In genomic region chr20:57330998-57331397, GRCh38 we compare ENCODE assay signal across 23 cellular contexts. TPM values are rescaled to one million over a fixed set of nuclear protein-coding genes. Genes with fewer than 3 reads are reported as not detected.
DNase-seq lines count a peak whose midpoint lies in the region; ATAC-seq and TF ChIP-seq lines count a peak whose summit lies in the region.
"Had no signal": no experiment of that assay in that cellular context is flagged by ENCODE, and none has a peak within 500 bp of the region (broad histone marks: within the 10 kb centered on the region; RNA-seq: fewer than 3 reads in every experiment).

No MANE protein-coding gene starts in this region.

- H2AFZ ChIP-seq in OCI-LY1 (ENCODE audit: low read length) = no peak overlapping the region; the same call in 1 of the 2 replicates

- no peaks in the 10 kb centered on the region for H3K9me3 ChIP-seq in OCI-LY1 (ENCODE audit: low read length)
- H3K9me3 ChIP-seq: esophagus muscularis mucosa, Peyer's patch had no signal

- peaks cover 66% of the 10 kb centered on the region for H3K4me1 ChIP-seq in OCI-LY1 (ENCODE audit: insufficient read depth, low read length, severe bottlenecking)

- peak overlapping the region; percentile 100 for H3K27ac ChIP-seq in OCI-LY1 (ENCODE audit: low read depth, low read length, poor library complexity, severe bottlenecking)
- H3K27ac ChIP-seq: 22Rv1, esophagus muscularis mucosa, Peyer's patch, SK-N-MC, VCaP had no signal

- no peaks in the 10 kb centered on the region for H3K79me2 ChIP-seq in OCI-LY1 (ENCODE audit: insufficient read depth, low read length)

- DNase-seq in SIG-M5 treated with dmso at 0.1 percent for 504 hours (lab: John Stamatoyannopoulos, UW; ENCODE audit: unreplicated experiment) = peak; percentile 60
- no peak for DNase-seq in SIG-M5 (lab: John Stamatoyannopoulos, UW)
- DNase-seq in foreskin melanocyte = peak; percentile 71
- DNase-seq in superior temporal gyrus (ENCODE audit: extremely low spot score) = peak; percentile 74
- no peak for DNase-seq in H7
- no peak for DNase-seq in Kasumi-1 (lab: John Stamatoyannopoulos, UW)
- DNase-seq: activated gamma-delta T cell treated with Interleukin-2 at 50 U/mL for 16 hours, HFFc6, immature natural killer cell, NCI-H1930, NCI-H226, Peyer's patch, retina had no signal

- H3K27me3 ChIP-seq in OCI-LY1 (ENCODE audit: insufficient read depth, low read length) = no peaks in the 10 kb centered on the region
- peaks cover 2% of the 10 kb centered on the region; the same call in 1 of the 2 replicates for H3K27me3 ChIP-seq in H7 (ENCODE audit: control insufficient read depth, insufficient read depth, low read length)
- H3K27me3 ChIP-seq: Peyer's patch had no signal

- no peak for ATAC-seq in HG02970 (IDR thresholded peaks at IDR 0.05; ENCODE audit: low FRiP score, unreplicated experiment)

- TF ChIP-seq CTCF in OCI-LY1 (IDR thresholded peaks at IDR 0.05; ENCODE audit: low read length) = no peak; the same call in 1 of the 2 replicates

- H3F3A ChIP-seq in OCI-LY1 (ENCODE audit: insufficient read depth, low read length) = peaks cover 11% of the 10 kb centered on the region; the same call in 1 of the 2 replicates

- H3K4me3 ChIP-seq in OCI-LY1 (ENCODE audit: low read depth, low read length, poor library complexity, severe bottlenecking) = no peak overlapping the region
- no peak overlapping the region for H3K4me3 ChIP-seq in H7 (ENCODE audit: insufficient read depth, low read depth, low read length)
- H3K4me3 ChIP-seq: esophagus muscularis mucosa, Peyer's patch, SK-N-MC had no signal

- H3K36me3 ChIP-seq in OCI-LY1 (ENCODE audit: insufficient read depth, low read length) (no peaks in the 10 kb centered on the region), H7 (replicated peaks; ENCODE audit: control insufficient read depth, insufficient read depth, low read length) (no peaks in the 10 kb centered on the region)
- H3K36me3 ChIP-seq: esophagus muscularis mucosa, Peyer's patch had no signal

- H3K9me2 ChIP-seq in OCI-LY1 (ENCODE audit: low read depth, low read length) = no peaks in the 10 kb centered on the region

- H3K9ac ChIP-seq in OCI-LY1 (ENCODE audit: low read length) = peak overlapping the region; percentile 14; the same call in 1 of the 2 replicates

- peak overlapping the region; percentile 35 for H3K4me2 ChIP-seq in OCI-LY1 (ENCODE audit: low read length)

- no peaks in the 10 kb centered on the region for H4K20me1 ChIP-seq in OCI-LY1 (ENCODE audit: insufficient read depth, low read length)

RNA-seq across cellular contexts. Expression of gene SPO11, which starts 1.4 kb away (rescaled TPM):
- not detected in 2 replicates for total RNA-seq in H7 (2014; rRNA removed; shearing (Covaris generic))
- total RNA-seq: esophagus muscularis mucosa; HFFc6; liver; M059J; Peyer's patch; T-helper 2 cell treated with Interferon-gamma antibody and Interleukin-4, amounts not matched to agents 100 ng/mL and 5 ng/mL, for 36 hours; urinary bladder had no signal

RNA-seq across cellular contexts. Expression of gene RAE1, which starts 20.1 kb away (rescaled TPM):
- 48.2 and 53.2 TPM in 2 replicates for total RNA-seq in H7 (2014; rRNA removed; shearing (Covaris generic))

Comparison
In these comparisons a context has a peak if more than half of its experiments do, and no peak if none do; other contexts are left out.
1. DNase-seq: peak in SIG-M5 treated with dmso at 0.1 percent for 504 hours (single experiment), foreskin melanocyte (single experiment) and superior temporal gyrus (single experiment); none in SIG-M5 (single experiment), H7 (single experiment) and Kasumi-1 (0 of 2).